Comparison of ENCODE assay signal across 8 cellular contexts in genomic region chrX:129654652-129655546, GRCh38. TPM values are rescaled to one million over a fixed set of nuclear protein-coding genes. Genes with fewer than 3 reads are reported as not detected.
A peak's percentile ranks its signal among the peaks of the same experiment; 100 is the strongest.
DNase-seq lines count a peak whose midpoint lies in the region; ATAC-seq, FAIRE-seq and TF ChIP-seq lines count a peak whose summit lies in the region.

TSS of gene APLN (minus strand) at chrX:129654956. CDS start at chrX:129654630, 326 bp downstream.

- no peak within 1 kb of the TSS for H3K27ac ChIP-seq in BLaER1 treated with 17β-estradiol and CSF1 and Interleukin-3, amounts not matched to agents 10 nM and 100 nM
- H3K27ac ChIP-seq in neutrophil = no peak within 1 kb of the TSS

- H3K9ac ChIP-seq in BLaER1 treated with 17β-estradiol and CSF1 and Interleukin-3, amounts not matched to agents 10 nM and 100 nM = peak within 1 kb of the TSS in 10 of 11 experiments; percentile 17 to 65 (median 46); a peak in 14 of 22 replicates

- H3K36me3 ChIP-seq in BLaER1 treated with 17β-estradiol and CSF1 and Interleukin-3, amounts not matched to agents 10 nM and 100 nM = no peaks in the 10 kb centered on the region
- no peaks in the 10 kb centered on the region for H3K36me3 ChIP-seq in neutrophil

- H3K36me3 Mint-ChIP-seq in activated T-helper 1 cell treated with anti-CD3 and anti-CD28 coated beads, Interleukin-12 subunit alpha, Interleukin-12 subunit beta, Interleukin-2, Interleukin-4 antibody, amounts not matched to agents 30 ng/mL and 10 ng/mL and 1 ng/mL, durations not matched to agents 14 hours and 24 hours and 36 hours (ENCODE audit: low read depth) = no peaks in the 10 kb centered on the region

- no peak for TF ChIP-seq CTCF in neutrophil (IDR thresholded peaks at IDR 0.05)

- intact Hi-C loops in activated T-helper 1 cell treated with anti-CD3 and anti-CD28 coated beads, Interleukin-12 subunit alpha, Interleukin-12 subunit beta, Interleukin-2, Interleukin-4 antibody, amounts not matched to agents 30 ng/mL and 10 ng/mL and 1 ng/mL, durations not matched to agents 14 hours and 24 hours and 36 hours (cut with micrococcal nuclease) = loop anchor here (1.0 to 5.0 kb wide), 3 partner anchors 102 to 168 kb away; no protein-coding TSS in a partner anchor

- H3K9me3 ChIP-seq in BLaER1 treated with 17β-estradiol and CSF1 and Interleukin-3, amounts not matched to agents 10 nM and 100 nM (replicated peaks in 1 of 11) = peaks cover 9 to 29% (median 17%) of the 10 kb centered on the region in 11 experiments; a peak in 21 of 22 replicates
- no peaks in the 10 kb centered on the region for H3K9me3 ChIP-seq in neutrophil

- H3K27ac Mint-ChIP-seq in activated T-helper 1 cell treated with anti-CD3 and anti-CD28 coated beads, Interleukin-12 subunit alpha, Interleukin-12 subunit beta, Interleukin-2, Interleukin-4 antibody, amounts not matched to agents 30 ng/mL and 10 ng/mL and 1 ng/mL, durations not matched to agents 14 hours and 24 hours and 36 hours = no peak within 1 kb of the TSS

- H3K4me3 ChIP-seq in BLaER1 treated with 17β-estradiol and CSF1 and Interleukin-3, amounts not matched to agents 10 nM and 100 nM = peak within 1 kb of the TSS; percentile 51 to 69 (median 58)
- H3K4me3 ChIP-seq in neutrophil (ENCODE audit: low read depth in 1 of 2, low read length in 1 of 2) = peak within 1 kb of the TSS; percentile 38 to 49

- H3K27me3 ChIP-seq in BLaER1 treated with 17β-estradiol and CSF1 and Interleukin-3, amounts not matched to agents 10 nM and 100 nM = peaks cover 77 to 100% (median 97%) of the 10 kb centered on the region in 11 experiments
- H3K27me3 ChIP-seq in neutrophil = peaks cover 46% of the 10 kb centered on the region

- peaks cover 0 to 54% (median 5%) of the 10 kb centered on the region in 11 experiments; a peak in 11 of 22 replicates for H4K20me1 ChIP-seq in BLaER1 treated with 17β-estradiol and CSF1 and Interleukin-3, amounts not matched to agents 10 nM and 100 nM

- DNase-seq in LoVo (ENCODE audit: low spot score) = peak; percentile 5
- DNase-seq in activated T-helper 1 cell treated with anti-CD3 and anti-CD28 coated beads, Interleukin-12 subunit alpha, Interleukin-12 subunit beta, Interleukin-2, Interleukin-4 antibody, amounts not matched to agents 30 ng/mL and 10 ng/mL and 1 ng/mL, durations not matched to agents 14 hours and 24 hours and 36 hours (ENCODE audit: low spot score) = no peak
- DNase-seq in foreskin melanocyte = peak; percentile 7
- no peak for DNase-seq in HTR-8/SVneo (ENCODE audit: insufficient read length, low spot score)
- DNase-seq in effector CD8-positive, alpha-beta T cell (lab: John Stamatoyannopoulos, UW) = no peak

- peaks cover 5 to 21% (median 17%) of the 10 kb centered on the region in 10 experiments; a peak in 17 of 20 replicates for H3K4me1 ChIP-seq in BLaER1 treated with 17β-estradiol and CSF1 and Interleukin-3, amounts not matched to agents 10 nM and 100 nM
- peaks cover 13 to 20% of the 10 kb centered on the region in 2 experiments for H3K4me1 ChIP-seq in neutrophil (ENCODE audit: control insufficient read depth in 1 of 2, insufficient read depth in 1 of 2, low read depth in 1 of 2, low read length in 1 of 2)

- peak within 1 kb of the TSS; percentile 75 to 94 (median 91) for H3K4me2 ChIP-seq in BLaER1 treated with 17β-estradiol and CSF1 and Interleukin-3, amounts not matched to agents 10 nM and 100 nM

- peak; percentile 34 for ATAC-seq in GM19324 (IDR thresholded peaks at IDR 0.05; ENCODE audit: low FRiP score, unreplicated experiment)

- H3K4me1 Mint-ChIP-seq in activated T-helper 1 cell treated with anti-CD3 and anti-CD28 coated beads, Interleukin-12 subunit alpha, Interleukin-12 subunit beta, Interleukin-2, Interleukin-4 antibody, amounts not matched to agents 30 ng/mL and 10 ng/mL and 1 ng/mL, durations not matched to agents 14 hours and 24 hours and 36 hours (ENCODE audit: low read depth) = peaks cover 6% of the 10 kb centered on the region

- H3K4me3 Mint-ChIP-seq in activated T-helper 1 cell treated with anti-CD3 and anti-CD28 coated beads, Interleukin-12 subunit alpha, Interleukin-12 subunit beta, Interleukin-2, Interleukin-4 antibody, amounts not matched to agents 30 ng/mL and 10 ng/mL and 1 ng/mL, durations not matched to agents 14 hours and 24 hours and 36 hours = peak within 1 kb of the TSS; percentile 57

- H3K27me3 Mint-ChIP-seq in activated T-helper 1 cell treated with anti-CD3 and anti-CD28 coated beads, Interleukin-12 subunit alpha, Interleukin-12 subunit beta, Interleukin-2, Interleukin-4 antibody, amounts not matched to agents 30 ng/mL and 10 ng/mL and 1 ng/mL, durations not matched to agents 14 hours and 24 hours and 36 hours (ENCODE audit: insufficient read depth) = peaks cover 15% of the 10 kb centered on the region

- no peak for FAIRE-seq in HTR-8/SVneo (lab: Jason Lieb, UNC)

- no peaks in the 10 kb centered on the region for H3K9me3 Mint-ChIP-seq in activated T-helper 1 cell treated with anti-CD3 and anti-CD28 coated beads, Interleukin-12 subunit alpha, Interleukin-12 subunit beta, Interleukin-2, Interleukin-4 antibody, amounts not matched to agents 30 ng/mL and 10 ng/mL and 1 ng/mL, durations not matched to agents 14 hours and 24 hours and 36 hours

RNA-seq across cellular contexts. Expression of gene APLN, which starts in this region (rescaled TPM):
- total RNA-seq in activated T-helper 1 cell treated with anti-CD3 and anti-CD28 coated beads, Interleukin-12 subunit alpha, Interleukin-12 subunit beta, Interleukin-2, Interleukin-4 antibody, amounts not matched to agents 30 ng/mL and 10 ng/mL and 1 ng/mL, durations not matched to agents 14 hours and 24 hours and 36 hours = 0.12 and 0.26 TPM in 2 replicates

Comparison
In these comparisons a context has a peak if more than half of its experiments do, and no peak if none do; other contexts are left out.
1. DNase-seq: peak in LoVo (single experiment) and foreskin melanocyte (single experiment); none in activated T-helper 1 cell treated with anti-CD3 and anti-CD28 coated beads, Interleukin-12 subunit alpha, Interleukin-12 subunit beta, Interleukin-2, Interleukin-4 antibody, amounts not matched to agents 30 ng/mL and 10 ng/mL and 1 ng/mL, durations not matched to agents 14 hours and 24 hours and 36 hours (single experiment), HTR-8/SVneo (single experiment) and effector CD8-positive, alpha-beta T cell (single experiment).